ENCODE assay signal across 26 cellular contexts in the genomic region with DNA sequence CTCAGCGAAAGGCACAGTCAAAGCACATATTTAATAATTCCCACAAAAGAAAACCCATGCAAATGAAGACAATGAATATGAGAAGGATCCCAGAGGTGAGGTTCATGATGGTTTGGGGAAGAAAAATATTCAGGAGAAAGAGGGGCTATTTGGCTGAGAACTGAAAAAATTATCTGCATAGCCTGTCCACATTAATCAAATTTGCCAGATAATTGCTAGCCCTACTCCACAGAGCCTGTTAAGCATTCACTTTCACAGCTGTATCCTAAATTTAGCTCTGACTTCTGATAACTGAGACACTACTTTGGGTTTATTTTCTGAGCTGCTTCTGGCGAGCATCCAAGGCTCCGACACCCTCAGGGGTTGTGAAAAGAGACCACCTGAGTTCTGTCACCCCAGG.
"Had no signal": no experiment of that assay in that cellular context is flagged by ENCODE, and none has a peak within 500 bp of the region (broad histone marks: within the 10 kb centered on the region; RNA-seq: fewer than 3 reads in every experiment).

No MANE protein-coding gene starts in this region.

- FAIRE-seq: keratinocyte, pancreas had no signal

- H3K36me3 ChIP-seq: pancreas, prostate gland, right lobe of liver, stomach, thyroid gland, transverse colon, upper lobe of right lung had no signal

- H3K4me1 ChIP-seq: pancreas, prostate gland, right lobe of liver, stomach, testis, thyroid gland, transverse colon, upper lobe of right lung had no signal

- H3K4me3 ChIP-seq: lung, mucosa of descending colon, pancreas, prostate gland, right lobe of liver, skin epidermis, stomach, testis, thyroid gland, transverse colon, upper lobe of right lung had no signal

- DNase-seq: hippocampal formation; kidney glomerular epithelial cell; left cardiac atrium; midbrain; mucosa of descending colon; naive thymus-derived CD8-positive, alpha-beta T cell; nucleus accumbens; pancreas; posterior cingulate gyrus; retina; right lobe of liver; stimulated activated CD4-positive, alpha-beta T cell treated with anti-CD3 and anti-CD28 coated beads, Interleukin-12 subunit alpha, Interleukin-12 subunit beta, amount 100 ng/mL, for 4 hours; stimulated activated CD4-positive, alpha-beta T cell treated with anti-CD3 and anti-CD28 coated beads, Interleukin-15, amount 100 ng/mL, for 24 hours; stimulated activated CD4-positive, alpha-beta T cell treated with anti-CD3 and anti-CD28 coated beads, Interleukin-2, amount 100 ng/mL, for 24 hours; stimulated activated CD4-positive, alpha-beta T cell treated with anti-CD3 and anti-CD28 coated beads, Interleukin-4, amount 100 ng/mL, for 1 hour; stimulated activated naive B cell treated with anti-CD40 and anti-IgM and Interleukin-4, amounts not matched to agents 10 μg/mL and 1 μg/mL and 100 μg/mL, for 72 hours; stimulated activated naive CD8-positive, alpha-beta T cell treated with anti-CD3 and anti-CD28 coated beads, Interleukin-15, Interleukin-2, amounts not matched to agents 100 U/mL and 50 U/mL, for 24 hours; stomach; testis; thyroid gland; transverse colon; upper lobe of right lung had no signal

- H3K9me3 ChIP-seq: mucosa of descending colon, pancreas, prostate gland, right lobe of liver, stomach, testis, thyroid gland, transverse colon, upper lobe of right lung had no signal

- H3K27me3 ChIP-seq: pancreas, right lobe of liver, testis, thyroid gland had no signal

- H3K27ac ChIP-seq: pancreas, prostate gland, right lobe of liver, skin epidermis, stomach, testis, thyroid gland, transverse colon, upper lobe of right lung had no signal
